ENCODE assay signal across 18 cellular contexts in the genomic region with DNA sequence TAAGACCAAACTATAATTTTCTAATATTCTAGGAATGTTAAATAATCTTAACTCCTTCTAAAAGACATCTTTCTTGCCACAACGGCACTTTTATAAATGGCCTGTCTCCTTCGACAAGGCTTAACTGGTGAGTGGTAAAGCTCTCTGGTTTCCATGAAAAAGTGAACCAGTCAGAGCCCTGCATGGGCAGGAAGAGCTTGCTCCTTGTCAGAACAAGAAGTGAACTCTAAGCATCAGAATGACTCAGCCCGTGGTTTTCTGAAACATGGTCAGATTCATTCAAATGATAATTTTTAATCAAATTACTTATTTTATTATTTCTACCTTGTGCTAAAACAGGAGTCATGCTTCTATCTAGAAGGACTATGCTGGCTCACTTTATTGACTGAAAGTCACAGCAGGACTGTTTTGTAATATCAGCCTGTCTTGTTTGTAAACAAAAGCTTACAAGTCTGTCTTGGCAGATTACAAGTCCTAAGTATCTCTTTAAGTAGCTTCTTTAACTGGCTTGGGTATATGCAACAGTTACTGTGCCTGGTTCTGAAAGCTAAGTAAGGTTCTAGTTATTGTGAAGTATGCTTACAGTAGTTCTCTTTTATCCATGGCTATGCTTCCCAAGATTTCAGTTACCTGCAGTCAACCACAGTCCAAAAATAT.
DNase-seq lines count a peak whose midpoint lies in the region; ATAC-seq and TF ChIP-seq lines count a peak whose summit lies in the region.
"Had no signal": no experiment of that assay in that cellular context is flagged by ENCODE, and none has a peak within 500 bp of the region (broad histone marks: within the 10 kb centered on the region; RNA-seq: fewer than 3 reads in every experiment).

No MANE protein-coding gene starts in this region.

- H3K9me3 Mint-ChIP-seq in activated CD8-positive, alpha-beta T cell treated with anti-CD3 and anti-CD28 coated beads for 36 hours: peaks cover 2% of the 10 kb centered on the region
- H3K9me3 Mint-ChIP-seq in activated CD8-positive, alpha-beta T cell treated with anti-CD3 and anti-CD28 coated beads, Interleukin-2, amount 10 ng/mL, durations not matched to agents 7 days and 5 days (ENCODE audit: insufficient read depth): no peaks in the 10 kb centered on the region
- H3K9me3 Mint-ChIP-seq: activated T-cell treated with anti-CD3 and anti-CD28 coated beads, Interleukin-2, amount 50 U/mL, for 24 hours had no signal

- TF ChIP-seq CTCF in activated CD8-positive, alpha-beta T cell treated with anti-CD3 and anti-CD28 coated beads for 36 hours (IDR thresholded peaks at IDR 0.05): no peak
- TF ChIP-seq CTCF in astrocyte of the spinal cord (IDR thresholded peaks at IDR 0.05; ENCODE audit: low read depth, low read length): no peak
- no peak for TF ChIP-seq CTCF in smooth muscle cell (IDR thresholded peaks at IDR 0.05; ENCODE audit: borderline replicate concordance, insufficient read depth, poor library complexity, severe bottlenecking)
- TF ChIP-seq CTCF in body of pancreas (IDR thresholded peaks at IDR 0.05): no peak

- H3K27ac ChIP-seq in Karpas-422 (ENCODE audit: low read length) (no peak overlapping the region), smooth muscle cell (ENCODE audit: low read depth) (no peak overlapping the region), body of pancreas (no peak overlapping the region)
- H3K27ac ChIP-seq: cardiac muscle cell, neutrophil, vagina, VCaP had no signal

- H3K36me3 ChIP-seq in Karpas-422 (ENCODE audit: insufficient read depth, low read length): no peaks in the 10 kb centered on the region
- H3K36me3 ChIP-seq in smooth muscle cell (ENCODE audit: low read depth): no peaks in the 10 kb centered on the region
- no peaks in the 10 kb centered on the region for H3K36me3 ChIP-seq in body of pancreas (replicated peaks in 1 of 2; ENCODE audit: insufficient read depth in 1 of 2, low read depth in 2 of 2)
- H3K36me3 ChIP-seq: cardiac muscle cell, neutrophil, vagina had no signal

- H3K4me3 Mint-ChIP-seq in activated CD8-positive, alpha-beta T cell treated with anti-CD3 and anti-CD28 coated beads for 36 hours: no peak overlapping the region
- no peak overlapping the region for H3K4me3 Mint-ChIP-seq in activated CD8-positive, alpha-beta T cell treated with anti-CD3 and anti-CD28 coated beads, Interleukin-2, amount 10 ng/mL, durations not matched to agents 7 days and 5 days
- H3K4me3 Mint-ChIP-seq: activated T-cell treated with anti-CD3 and anti-CD28 coated beads, Interleukin-2, amount 50 U/mL, for 24 hours had no signal

- H3F3A ChIP-seq in smooth muscle cell (ENCODE audit: low read depth): no peaks in the 10 kb centered on the region

- no peak overlapping the region for H3K9ac ChIP-seq in Karpas-422 (ENCODE audit: low read length)
- H3K9ac ChIP-seq in smooth muscle cell (ENCODE audit: low read depth): no peak overlapping the region

- no peak overlapping the region for H3K27ac Mint-ChIP-seq in activated CD8-positive, alpha-beta T cell treated with anti-CD3 and anti-CD28 coated beads for 36 hours
- H3K27ac Mint-ChIP-seq in activated CD8-positive, alpha-beta T cell treated with anti-CD3 and anti-CD28 coated beads, Interleukin-2, amount 10 ng/mL, durations not matched to agents 7 days and 5 days: no peak overlapping the region
- H3K27ac Mint-ChIP-seq: activated T-cell treated with anti-CD3 and anti-CD28 coated beads, Interleukin-2, amount 50 U/mL, for 24 hours had no signal

- intact Hi-C loops in activated CD8-positive, alpha-beta T cell treated with anti-CD3 and anti-CD28 coated beads for 36 hours (cut with micrococcal nuclease): no loop called here
- intact Hi-C loops in body of pancreas (cut with DNase I): no loop called here

- H3K27me3 Mint-ChIP-seq in activated CD8-positive, alpha-beta T cell treated with anti-CD3 and anti-CD28 coated beads for 36 hours: peaks cover 12% of the 10 kb centered on the region
- peaks cover 11% of the 10 kb centered on the region for H3K27me3 Mint-ChIP-seq in activated CD8-positive, alpha-beta T cell treated with anti-CD3 and anti-CD28 coated beads, Interleukin-2, amount 10 ng/mL, durations not matched to agents 7 days and 5 days (ENCODE audit: low read depth)

- H2AFZ ChIP-seq in Karpas-422 (ENCODE audit: low read length) (no peak overlapping the region), smooth muscle cell (ENCODE audit: low read depth) (no peak overlapping the region)

- 14% methylated on average over 3 of the region's 3 CpGs for WGBS in smooth muscle cell (ENCODE audit: low lambda C conversion rate)
- 49 to 69% methylated on average over 3 of the region's 3 CpGs for WGBS in body of pancreas, 2 donors

- no peaks in the 10 kb centered on the region for H3K4me1 ChIP-seq in Karpas-422 (ENCODE audit: low read length)
- H3K4me1 ChIP-seq in smooth muscle cell (ENCODE audit: low read depth): no peaks in the 10 kb centered on the region
- no peaks in the 10 kb centered on the region for H3K4me1 ChIP-seq in body of pancreas
- H3K4me1 ChIP-seq: vagina had no signal

- no peak overlapping the region for H3K4me2 ChIP-seq in Karpas-422 (ENCODE audit: low read depth, low read length, poor library complexity, severe bottlenecking)
- peak overlapping the region; percentile 27 for H3K4me2 ChIP-seq in smooth muscle cell

- ATAC-seq in activated CD8-positive, alpha-beta T cell treated with anti-CD3 and anti-CD28 coated beads for 36 hours: no peak
- no peak for ATAC-seq in activated CD8-positive, alpha-beta T cell treated with anti-CD3 and anti-CD28 coated beads, Interleukin-2, amount 10 ng/mL, durations not matched to agents 7 days and 5 days
- ATAC-seq in GM21528 (IDR thresholded peaks at IDR 0.05; ENCODE audit: low FRiP score, unreplicated experiment): no peak
- ATAC-seq in body of pancreas: no peak
- ATAC-seq: HCT116 had no signal

- CTCF ChIA-PET in activated CD8-positive, alpha-beta T cell treated with anti-CD3 and anti-CD28 coated beads for 36 hours (lab: Charles Lee): no interaction called here
- CTCF ChIA-PET in activated CD8-positive, alpha-beta T cell treated with anti-CD3 and anti-CD28 coated beads, Interleukin-2, amount 10 ng/mL, durations not matched to agents 7 days and 5 days (lab: Charles Lee): interaction anchor here (1.3 kb wide), 2 partner anchors 211 to 269 kb away, joined by 3 to 4 read pairs; no protein-coding TSS in a partner anchor

- H3K36me3 Mint-ChIP-seq in activated CD8-positive, alpha-beta T cell treated with anti-CD3 and anti-CD28 coated beads for 36 hours (ENCODE audit: low read depth): no peaks in the 10 kb centered on the region
- H3K36me3 Mint-ChIP-seq in activated CD8-positive, alpha-beta T cell treated with anti-CD3 and anti-CD28 coated beads, Interleukin-2, amount 10 ng/mL, durations not matched to agents 7 days and 5 days (ENCODE audit: low read depth): no peaks in the 10 kb centered on the region

- TF ChIP-seq POLR2A in body of pancreas (IDR thresholded peaks at IDR 0.05): no peak

- H3K27me3 ChIP-seq in Karpas-422 (ENCODE audit: low read length) (no peaks in the 10 kb centered on the region), smooth muscle cell (ENCODE audit: low read depth) (no peaks in the 10 kb centered on the region), body of pancreas (no peaks in the 10 kb centered on the region)
- H3K27me3 ChIP-seq: neutrophil, vagina had no signal

- H4K20me1 ChIP-seq in Karpas-422 (ENCODE audit: insufficient read depth, low read depth, low read length): no peaks in the 10 kb centered on the region
- H4K20me1 ChIP-seq in smooth muscle cell (ENCODE audit: low read depth): no peaks in the 10 kb centered on the region

- no peaks in the 10 kb centered on the region for H3K4me1 Mint-ChIP-seq in activated CD8-positive, alpha-beta T cell treated with anti-CD3 and anti-CD28 coated beads for 36 hours (ENCODE audit: low read depth)
- H3K4me1 Mint-ChIP-seq in activated CD8-positive, alpha-beta T cell treated with anti-CD3 and anti-CD28 coated beads, Interleukin-2, amount 10 ng/mL, durations not matched to agents 7 days and 5 days (ENCODE audit: low read depth): no peaks in the 10 kb centered on the region

- H3K4me3 ChIP-seq in Karpas-422 (ENCODE audit: low read length) (no peak overlapping the region), astrocyte of the spinal cord (ENCODE audit: low read depth, low read length) (no peak overlapping the region), smooth muscle cell (no peak overlapping the region), body of pancreas (no peak overlapping the region)
- H3K4me3 ChIP-seq: cardiac muscle cell, lung, vagina had no signal

- peak; percentile 19 for DNase-seq in activated CD8-positive, alpha-beta T cell treated with anti-CD3 and anti-CD28 coated beads for 36 hours
- no peak for DNase-seq in activated CD8-positive, alpha-beta T cell treated with anti-CD3 and anti-CD28 coated beads, Interleukin-2, amount 10 ng/mL, durations not matched to agents 7 days and 5 days
- DNase-seq in Karpas-422 (peak; percentile 27), astrocyte of the spinal cord (ENCODE audit: low read depth, low spot score) (peak; percentile 14), smooth muscle cell (lab: John Stamatoyannopoulos, UW; ENCODE audit: unreplicated experiment) (no peak), body of pancreas (no peak), activated gamma-delta T cell (lab: John Stamatoyannopoulos, UW) (no peak)
- DNase-seq: activated T-cell treated with anti-CD3 and anti-CD28 coated beads, Interleukin-2, amount 50 U/mL, for 24 hours; NCI-H1436 treated with DMSO at 0.1 percent for 48 hours; NCI-H524 treated with DMSO at 0.1 percent for 48 hours; Right ventricle myocardium superior had no signal

- in situ Hi-C loops in astrocyte of the spinal cord (cut with HindIII; ENCODE audit: low sequenced_read_pairs): no loop called here

- no peaks in the 10 kb centered on the region for H3K9me2 ChIP-seq in Karpas-422 (replicated peaks; ENCODE audit: insufficient read depth, low read length)

- H3K79me2 ChIP-seq in Karpas-422 (ENCODE audit: low read length) (no peaks in the 10 kb centered on the region), smooth muscle cell (ENCODE audit: low read depth) (no peaks in the 10 kb centered on the region)

- POLR2A ChIA-PET in activated CD8-positive, alpha-beta T cell treated with anti-CD3 and anti-CD28 coated beads for 36 hours (lab: Charles Lee): no interaction called here
- POLR2A ChIA-PET in activated CD8-positive, alpha-beta T cell treated with anti-CD3 and anti-CD28 coated beads, Interleukin-2, amount 10 ng/mL, durations not matched to agents 7 days and 5 days (lab: Charles Lee): no interaction called here

- no peaks in the 10 kb centered on the region for H3K9me3 ChIP-seq in Karpas-422 (ENCODE audit: low read length)
- no peaks in the 10 kb centered on the region for H3K9me3 ChIP-seq in smooth muscle cell (replicated peaks; ENCODE audit: low read depth)
- H3K9me3 ChIP-seq in body of pancreas: no peaks in the 10 kb centered on the region
- H3K9me3 ChIP-seq: neutrophil, vagina had no signal

Comparison
In these comparisons a context has a peak if more than half of its experiments do, and no peak if none do; other contexts are left out.
1. DNase-seq: peak in activated CD8-positive, alpha-beta T cell treated with anti-CD3 and anti-CD28 coated beads for 36 hours (single experiment), Karpas-422 (single experiment) and astrocyte of the spinal cord (single experiment); none in activated CD8-positive, alpha-beta T cell treated with anti-CD3 and anti-CD28 coated beads, Interleukin-2, amount 10 ng/mL, durations not matched to agents 7 days and 5 days (single experiment), smooth muscle cell (single experiment), body of pancreas (0 of 4) and activated gamma-delta T cell (single experiment).